Comparison of ENCODE assay signal across 29 cellular contexts in genomic region chr14:29783556-29783955, GRCh38.
"Had no signal": no experiment of that assay in that cellular context is flagged by ENCODE, and none has a peak within 500 bp of the region (broad histone marks: within the 10 kb centered on the region; RNA-seq: fewer than 3 reads in every experiment).

No MANE protein-coding gene starts in this region.

- H3K4me2 ChIP-seq: neural progenitor cell had no signal

- H3K9me3 ChIP-seq: ovary, psoas muscle, right lobe of liver, stomach, thoracic aorta, thyroid gland, upper lobe of left lung, vagina had no signal

- H2AFZ ChIP-seq: neural progenitor cell, parathyroid adenoma had no signal

- H3K79me2 ChIP-seq: parathyroid adenoma had no signal

- H3K4me3 ChIP-seq: neural progenitor cell, ovary, psoas muscle, right lobe of liver, sigmoid colon, stomach, thoracic aorta, thyroid gland, tibial nerve, upper lobe of left lung, vagina had no signal

- H3K9ac ChIP-seq: neural progenitor cell, parathyroid adenoma had no signal

- ATAC-seq: natural killer cell; psoas muscle; right cardiac atrium; right lobe of liver; stimulated activated effector memory CD8-positive, alpha-beta T cell treated with anti-CD3 and anti-CD28 coated beads, Interleukin-12 subunit alpha, Interleukin-12 subunit beta, amount 100 ng/mL, for 72 hours; stimulated activated naive B cell treated with anti-CD40 and anti-IgM and Interleukin-4, amounts not matched to agents 10 μg/mL and 1 μg/mL and 100 μg/mL, for 72 hours had no signal

- H3K4me3 Mint-ChIP-seq: natural killer cell; nephron; neural progenitor cell; stimulated activated effector memory CD8-positive, alpha-beta T cell treated with anti-CD3 and anti-CD28 coated beads, Interleukin-12 subunit alpha, Interleukin-12 subunit beta, amount 100 ng/mL, for 72 hours; stimulated activated naive B cell treated with anti-CD40 and anti-IgM and Interleukin-4, amounts not matched to agents 10 μg/mL and 1 μg/mL and 100 μg/mL, for 72 hours; stimulated activated naive CD8-positive, alpha-beta T cell treated with anti-CD3 and anti-CD28 coated beads, Interleukin-15, Interleukin-2, amounts not matched to agents 100 ng/mL and 50 ng/mL, for 24 hours had no signal

- H3K4me1 ChIP-seq: parathyroid adenoma, psoas muscle, right lobe of liver, sigmoid colon, stomach, thyroid gland, tibial nerve, upper lobe of left lung, vagina had no signal

- H3K27me3 Mint-ChIP-seq: progenitor cell of endocrine pancreas; stimulated activated naive B cell treated with anti-CD40 and anti-IgM and Interleukin-4, amounts not matched to agents 10 μg/mL and 1 μg/mL and 100 μg/mL, for 72 hours; stimulated activated naive CD8-positive, alpha-beta T cell treated with anti-CD3 and anti-CD28 coated beads, Interleukin-15, Interleukin-2, amounts not matched to agents 100 ng/mL and 50 ng/mL, for 24 hours had no signal

- H3K27ac ChIP-seq: ovary, parathyroid adenoma, psoas muscle, right lobe of liver, sigmoid colon, stomach, thoracic aorta, thyroid gland, tibial nerve, upper lobe of left lung, vagina had no signal

- DNase-seq: natural killer cell; occipital lobe; ovary; posterior cingulate gyrus; psoas muscle; right cardiac atrium; right lobe of liver; sigmoid colon; small intestine; stimulated activated CD4-positive, alpha-beta T cell treated with anti-CD3 and anti-CD28 coated beads, Interleukin-15, amount 100 ng/mL, for 24 hours; stimulated activated CD4-positive, alpha-beta T cell treated with anti-CD3 and anti-CD28 coated beads, Interleukin-2, amount 100 ng/mL, for 24 hours; stimulated activated CD4-positive, alpha-beta T cell treated with anti-CD3 and anti-CD28 coated beads, Interleukin-2, amount 100 ng/mL, for 48 hours; stimulated activated CD4-positive, alpha-beta T cell treated with anti-CD3 and anti-CD28 coated beads, Interleukin-4, amount 100 ng/mL, for 24 hours; stimulated activated naive B cell treated with anti-CD40 and anti-IgM and Interleukin-4, amounts not matched to agents 10 μg/mL and 1 μg/mL and 100 μg/mL, for 72 hours; stimulated activated naive CD4-positive, alpha-beta T cell treated with Interleukin-2 at 50 U/mL for 16 hours; stomach; thyroid gland; trophoblast cell; upper lobe of left lung had no signal

- H3K27me3 ChIP-seq: neural progenitor cell, ovary, right lobe of liver, sigmoid colon, stomach, thyroid gland, tibial nerve, upper lobe of left lung, vagina had no signal

- H3K4me1 Mint-ChIP-seq: natural killer cell; nephron; stimulated activated effector memory CD8-positive, alpha-beta T cell treated with anti-CD3 and anti-CD28 coated beads, Interleukin-12 subunit alpha, Interleukin-12 subunit beta, amount 100 ng/mL, for 72 hours; stimulated activated naive B cell treated with anti-CD40 and anti-IgM and Interleukin-4, amounts not matched to agents 10 μg/mL and 1 μg/mL and 100 μg/mL, for 72 hours had no signal

- H3K36me3 ChIP-seq: ovary, right lobe of liver, sigmoid colon, stomach, thoracic aorta, thyroid gland, tibial nerve, upper lobe of left lung, vagina had no signal

- H3K27ac Mint-ChIP-seq: natural killer cell; nephron; neural progenitor cell; progenitor cell of endocrine pancreas; stimulated activated effector memory CD8-positive, alpha-beta T cell treated with anti-CD3 and anti-CD28 coated beads, Interleukin-12 subunit alpha, Interleukin-12 subunit beta, amount 100 ng/mL, for 72 hours; stimulated activated naive B cell treated with anti-CD40 and anti-IgM and Interleukin-4, amounts not matched to agents 10 μg/mL and 1 μg/mL and 100 μg/mL, for 72 hours; stimulated activated naive CD8-positive, alpha-beta T cell treated with anti-CD3 and anti-CD28 coated beads, Interleukin-15, Interleukin-2, amounts not matched to agents 100 ng/mL and 50 ng/mL, for 24 hours had no signal

- FAIRE-seq: small intestine, urothelium cell line had no signal

- H3K36me3 Mint-ChIP-seq: neural progenitor cell; stimulated activated effector memory CD8-positive, alpha-beta T cell treated with anti-CD3 and anti-CD28 coated beads, Interleukin-12 subunit alpha, Interleukin-12 subunit beta, amount 100 ng/mL, for 72 hours; stimulated activated naive B cell treated with anti-CD40 and anti-IgM and Interleukin-4, amounts not matched to agents 10 μg/mL and 1 μg/mL and 100 μg/mL, for 72 hours had no signal
